9 cellular contexts compared by ENCODE assay signal in genomic region chr11:4071828-4072421, GRCh38. TPM values are rescaled to one million over a fixed set of nuclear protein-coding genes. Genes with fewer than 3 reads are reported as not detected.
A peak's percentile ranks its signal among the peaks of the same experiment; 100 is the strongest.
DNase-seq lines count a peak whose midpoint lies in the region; ATAC-seq and TF ChIP-seq lines count a peak whose summit lies in the region.
"Had no signal": no experiment of that assay in that cellular context is flagged by ENCODE, and none has a peak within 500 bp of the region (broad histone marks: within the 10 kb centered on the region; RNA-seq: fewer than 3 reads in every experiment).

No MANE protein-coding gene starts in this region.

- intact Hi-C loops in PC-9 (cut with micrococcal nuclease; ENCODE audit: unreplicated experiment) = loop anchor here (1.0 to 10.0 kb wide), 3 partner anchors 217 to 617 kb away; partner anchors contain the start of gene STIM1

- H3K9me3 Mint-ChIP-seq in T-helper 1 cell treated with Interleukin-12 subunit alpha and Interleukin-12 subunit beta and Interleukin-4 antibody, amounts not matched to agents 30 μg/mL and 1 μg/mL, for 36 hours = no peaks in the 10 kb centered on the region
- H3K9me3 Mint-ChIP-seq in immature natural killer cell = no peaks in the 10 kb centered on the region
- H3K9me3 Mint-ChIP-seq in stimulated activated effector memory CD8-positive, alpha-beta T cell treated with anti-CD3 and anti-CD28 coated beads, Interleukin-12 subunit alpha, Interleukin-12 subunit beta, amount 100 ng/mL, for 72 hours = no peaks in the 10 kb centered on the region
- H3K9me3 Mint-ChIP-seq: H9 had no signal

- H3K4me2 ChIP-seq in PC-9 = no peak overlapping the region

- no peaks in the 10 kb centered on the region for H4K20me1 ChIP-seq in PC-9 (ENCODE audit: insufficient read depth)

- BruUV-seq in PC-9 (replicated peaks; lab: Mats Ljungman, UMichigan) = no TSS peak

- peaks cover 34% of the 10 kb centered on the region for H3K36me3 Mint-ChIP-seq in T-helper 1 cell treated with Interleukin-12 subunit alpha and Interleukin-12 subunit beta and Interleukin-4 antibody, amounts not matched to agents 30 μg/mL and 1 μg/mL, for 36 hours (ENCODE audit: low read depth)
- H3K36me3 Mint-ChIP-seq in T-helper 17 cell (ENCODE audit: low read depth) (peaks cover 7% of the 10 kb centered on the region), immature natural killer cell (peaks cover 0 to 20% (median 7%) of the 10 kb centered on the region in 3 donors)
- H3K36me3 Mint-ChIP-seq in stimulated activated effector memory CD8-positive, alpha-beta T cell treated with anti-CD3 and anti-CD28 coated beads, Interleukin-12 subunit alpha, Interleukin-12 subunit beta, amount 100 ng/mL, for 72 hours = peaks cover 32% of the 10 kb centered on the region

- no peak overlapping the region for H3K4me3 ChIP-seq in PC-9

- TF ChIP-seq CTCF in PC-9 (conservative IDR thresholded peaks at IDR 0.05) = no peak

- DNase-seq in T-helper 1 cell (no peak), T-helper 17 cell (no peak), immature natural killer cell (no peak), PC-9 (no peak), LoVo (ENCODE audit: low spot score) (no peak), kidney tubule cell (ENCODE audit: low spot score) (no peak)
- DNase-seq in stimulated activated effector memory CD8-positive, alpha-beta T cell treated with anti-CD3 and anti-CD28 coated beads, Interleukin-12 subunit alpha, Interleukin-12 subunit beta, amount 100 ng/mL, for 72 hours (ENCODE audit: low spot score in 2 of 2) = no peak

- H3K9me2 ChIP-seq in PC-9 (ENCODE audit: insufficient read depth) = no peaks in the 10 kb centered on the region

- no peaks in the 10 kb centered on the region for H3K4me1 ChIP-seq in PC-9 (replicated peaks; ENCODE audit: insufficient read depth)

- no peak overlapping the region for H3K27ac ChIP-seq in PC-9

- no peaks in the 10 kb centered on the region for H3K36me3 ChIP-seq in PC-9 (ENCODE audit: low read depth)

- no peaks in the 10 kb centered on the region for H3F3A ChIP-seq in PC-9 (ENCODE audit: insufficient read depth, low read depth)

- H3K27me3 Mint-ChIP-seq in T-helper 1 cell treated with Interleukin-12 subunit alpha and Interleukin-12 subunit beta and Interleukin-4 antibody, amounts not matched to agents 30 μg/mL and 1 μg/mL, for 36 hours (ENCODE audit: low read depth) = no peaks in the 10 kb centered on the region
- H3K27me3 Mint-ChIP-seq in T-helper 17 cell (no peaks in the 10 kb centered on the region), immature natural killer cell (ENCODE audit: low read depth in 3 of 3) (peaks cover 0 to 7% (median 3%) of the 10 kb centered on the region in 3 donors)

- no peak overlapping the region for H2AFZ ChIP-seq in PC-9

- POLR2A ChIA-PET in PC-9 (lab: Charles Lee; ENCODE audit: unreplicated experiment) = no interaction called here

- no peak overlapping the region for H3K4me3 Mint-ChIP-seq in T-helper 1 cell treated with Interleukin-12 subunit alpha and Interleukin-12 subunit beta and Interleukin-4 antibody, amounts not matched to agents 30 μg/mL and 1 μg/mL, for 36 hours
- no peak overlapping the region for H3K4me3 Mint-ChIP-seq in T-helper 17 cell
- no peak overlapping the region for H3K4me3 Mint-ChIP-seq in immature natural killer cell
- no peak overlapping the region for H3K4me3 Mint-ChIP-seq in stimulated activated effector memory CD8-positive, alpha-beta T cell treated with anti-CD3 and anti-CD28 coated beads, Interleukin-12 subunit alpha, Interleukin-12 subunit beta, amount 100 ng/mL, for 72 hours
- H3K4me3 Mint-ChIP-seq: H9 had no signal

- H3K27ac Mint-ChIP-seq in T-helper 1 cell treated with Interleukin-12 subunit alpha and Interleukin-12 subunit beta and Interleukin-4 antibody, amounts not matched to agents 30 μg/mL and 1 μg/mL, for 36 hours = peak overlapping the region; percentile 41
- H3K27ac Mint-ChIP-seq in T-helper 17 cell = peak overlapping the region; percentile 73
- peak overlapping the region; percentile 38 to 86 (median 58) for H3K27ac Mint-ChIP-seq in immature natural killer cell
- H3K27ac Mint-ChIP-seq in stimulated activated effector memory CD8-positive, alpha-beta T cell treated with anti-CD3 and anti-CD28 coated beads, Interleukin-12 subunit alpha, Interleukin-12 subunit beta, amount 100 ng/mL, for 72 hours = peak overlapping the region; percentile 85

- no peaks in the 10 kb centered on the region for H3K27me3 ChIP-seq in PC-9 (ENCODE audit: insufficient read depth, low read depth)

- H3K9me3 ChIP-seq in T-helper 17 cell (ENCODE audit: control insufficient read depth, low read length, poor library complexity, severe bottlenecking) (no peaks in the 10 kb centered on the region), PC-9 (ENCODE audit: insufficient read depth, low read depth) (no peaks in the 10 kb centered on the region)

- peaks cover 40% of the 10 kb centered on the region for H3K4me1 Mint-ChIP-seq in T-helper 1 cell treated with Interleukin-12 subunit alpha and Interleukin-12 subunit beta and Interleukin-4 antibody, amounts not matched to agents 30 μg/mL and 1 μg/mL, for 36 hours (ENCODE audit: low read depth)
- H3K4me1 Mint-ChIP-seq in T-helper 17 cell = peaks cover 49% of the 10 kb centered on the region
- peaks cover 44 to 72% of the 10 kb centered on the region in 2 donors for H3K4me1 Mint-ChIP-seq in immature natural killer cell
- peaks cover 42% of the 10 kb centered on the region for H3K4me1 Mint-ChIP-seq in stimulated activated effector memory CD8-positive, alpha-beta T cell treated with anti-CD3 and anti-CD28 coated beads, Interleukin-12 subunit alpha, Interleukin-12 subunit beta, amount 100 ng/mL, for 72 hours

- no peak for ATAC-seq in T-helper 17 cell
- no peak for ATAC-seq in stimulated activated effector memory CD8-positive, alpha-beta T cell treated with anti-CD3 and anti-CD28 coated beads, Interleukin-12 subunit alpha, Interleukin-12 subunit beta, amount 100 ng/mL, for 72 hours

- CTCF ChIA-PET in PC-9 (lab: Charles Lee) = interaction anchor here (0.6 to 2.3 kb wide), 4 partner anchors 9 to 264 kb away, joined by 4 to 19 read pairs (median 6); partner anchors contain the start of genes PGAP2 and STIM1

- no peaks in the 10 kb centered on the region for H3K79me2 ChIP-seq in PC-9 (ENCODE audit: low read depth)

RNA-seq across cellular contexts. Expression of gene RRM1, which starts 22.7 kb away (rescaled TPM):
- total RNA-seq in T-helper 17 cell = 10 to 100 TPM; 54.9 to 66.5 TPM
- polyA plus RNA-seq in immature natural killer cell = 10 to 100 TPM; 18.8 to 26.2 (median 25.9) TPM
- total RNA-seq in PC-9 (2021) = 57.7 and 68.1 TPM in 2 replicates
